In genomic region chr12:70626180-70626579, GRCh38 we compare ENCODE assay signal across 8 cellular contexts.
"Had no signal": no experiment of that assay in that cellular context is flagged by ENCODE, and none has a peak within 500 bp of the region (broad histone marks: within the 10 kb centered on the region; RNA-seq: fewer than 3 reads in every experiment).

No MANE protein-coding gene starts in this region.

- FAIRE-seq: HepG2, HTR-8/SVneo had no signal

- H3K27ac ChIP-seq: HL-60, KMS-11 had no signal

- H3K4me3 Mint-ChIP-seq: IgD-negative memory B cell had no signal

- H3K4me1 Mint-ChIP-seq: IgD-negative memory B cell had no signal

- H3K27ac Mint-ChIP-seq: IgD-negative memory B cell had no signal

- ATAC-seq: HepG2 had no signal

- H3K9ac ChIP-seq: KMS-11 had no signal

- DNase-seq: IMR-90, KBM-7, KG1 had no signal

- H3K4me2 ChIP-seq: KMS-11 had no signal

- H3K36me3 Mint-ChIP-seq: IgD-negative memory B cell had no signal
